ENCODE assay signal across 21 cellular contexts in genomic region chr12:29744365-29744764, GRCh38. TPM values are rescaled to one million over a fixed set of nuclear protein-coding genes. Genes with fewer than 3 reads are reported as not detected.
DNase-seq lines count a peak whose midpoint lies in the region; ATAC-seq and TF ChIP-seq lines count a peak whose summit lies in the region.
"Had no signal": no experiment of that assay in that cellular context is flagged by ENCODE, and none has a peak within 500 bp of the region (broad histone marks: within the 10 kb centered on the region; RNA-seq: fewer than 3 reads in every experiment).

No MANE protein-coding gene starts in this region.

- intact Hi-C loops in head of caudate nucleus (cut with DNase I): no loop called here

- no peak for TF ChIP-seq CTCF in RWPE2 (IDR thresholded peaks at IDR 0.05; ENCODE audit: poor library complexity, severe bottlenecking)
- no peak for TF ChIP-seq CTCF in choroid plexus epithelial cell (conservative IDR thresholded peaks at IDR 0.05; ENCODE audit: low read depth, low read length)
- no peak for TF ChIP-seq CTCF in osteoblast (IDR thresholded peaks at IDR 0.05; ENCODE audit: extremely low read depth, low read depth, low read length)

- H3K27ac ChIP-seq in GM23248 (peak overlapping the region; percentile 60), RWPE2 (ENCODE audit: poor library complexity, severe bottlenecking) (peak overlapping the region; percentile 93), osteoblast (ENCODE audit: low read depth, low read length) (peak overlapping the region; percentile 74)
- H3K27ac ChIP-seq: upper lobe of right lung had no signal

- peak overlapping the region; percentile 20 for H3K4me2 ChIP-seq in GM23248 (ENCODE audit: unreplicated experiment)
- H3K4me2 ChIP-seq in osteoblast (ENCODE audit: insufficient read depth, low read length): no peak overlapping the region

- no peaks in the 10 kb centered on the region for H4K20me1 ChIP-seq in GM23248 (ENCODE audit: insufficient read depth)
- no peaks in the 10 kb centered on the region for H4K20me1 ChIP-seq in osteoblast (ENCODE audit: insufficient read depth, low read length)

- no peak overlapping the region for H2AFZ ChIP-seq in GM23248
- H2AFZ ChIP-seq in osteoblast (ENCODE audit: low read length): no peak overlapping the region

- DNase-seq in GM23248: no peak
- DNase-seq in RWPE2 (ENCODE audit: low spot score): no peak
- DNase-seq in choroid plexus epithelial cell (ENCODE audit: low read depth): peak; percentile 50
- no peak for DNase-seq in osteoblast (ENCODE audit: insufficient read length, low spot score, missing footprints)
- DNase-seq in activated CD4-positive, alpha-beta T cell treated with anti-CD3 and anti-CD28 coated beads, Interleukin-2, amount 50 U/mL, for 48 hours: no peak
- DNase-seq in head of caudate nucleus: no peak
- DNase-seq in NCI-H524 (lab: John Stamatoyannopoulos, UW): no peak
- DNase-seq: activated CD4-positive, alpha-beta memory T cell treated with anti-CD3 and anti-CD28 coated beads for 36 hours; COR-L47; effector CD4-positive, alpha-beta T cell; left lung; midbrain; naive thymus-derived CD8-positive, alpha-beta T cell; NCI-H1105; NCI-H2029 treated with DMSO at 0.1 percent for 48 hours; nucleus accumbens; stimulated activated CD4-positive, alpha-beta T cell treated with anti-CD3 and anti-CD28 coated beads, Interleukin-2, amount 100 ng/mL, for 48 hours; T-helper 1 cell; upper lobe of right lung had no signal

- H3K9me2 ChIP-seq in GM23248 (ENCODE audit: insufficient read depth): no peaks in the 10 kb centered on the region; the same call in 1 of the 2 replicates

- no peaks in the 10 kb centered on the region for H3K9me3 ChIP-seq in GM23248 (ENCODE audit: low read depth)
- H3K9me3 ChIP-seq in RWPE2 (ENCODE audit: severe bottlenecking): no peaks in the 10 kb centered on the region
- H3K9me3 ChIP-seq in osteoblast (ENCODE audit: low read depth, low read length): no peaks in the 10 kb centered on the region
- H3K9me3 ChIP-seq: left lung, upper lobe of right lung had no signal

- H3K36me3 ChIP-seq in GM23248 (ENCODE audit: low read depth) (no peaks in the 10 kb centered on the region), RWPE2 (ENCODE audit: low read depth) (no peaks in the 10 kb centered on the region), osteoblast (ENCODE audit: insufficient read depth, low read length) (no peaks in the 10 kb centered on the region)
- H3K36me3 ChIP-seq: left lung, upper lobe of right lung had no signal

- 0% methylated on average over 1 of the region's 1 CpG for WGBS in GM23248 (ENCODE audit: low coverage in 1 of 2, low lambda C conversion rate in 2 of 2, missing lambda C conversion rate in 2 of 2), 2 experiments

- peaks cover 34% of the 10 kb centered on the region for H3F3A ChIP-seq in GM23248 (ENCODE audit: insufficient read depth)

- peaks cover 50% of the 10 kb centered on the region for H3K4me1 ChIP-seq in GM23248 (ENCODE audit: insufficient read depth)
- peaks cover 37% of the 10 kb centered on the region for H3K4me1 ChIP-seq in RWPE2 (ENCODE audit: insufficient read depth, poor library complexity, severe bottlenecking)
- H3K4me1 ChIP-seq in osteoblast (ENCODE audit: insufficient read depth, low read length): peaks cover 50% of the 10 kb centered on the region
- H3K4me1 ChIP-seq: left lung, upper lobe of right lung had no signal

- no peak overlapping the region for H3K4me3 ChIP-seq in GM23248
- H3K4me3 ChIP-seq in RWPE2 (ENCODE audit: severe bottlenecking): no peak overlapping the region
- no peak overlapping the region for H3K4me3 ChIP-seq in choroid plexus epithelial cell (ENCODE audit: low read depth, low read length)
- no peak overlapping the region for H3K4me3 ChIP-seq in osteoblast (ENCODE audit: insufficient read depth, low read length)
- H3K4me3 ChIP-seq: left lung, upper lobe of right lung had no signal

- ATAC-seq in RWPE2 (ENCODE audit: low read depth) (no peak), HG02970 (IDR thresholded peaks at IDR 0.05; ENCODE audit: low FRiP score, unreplicated experiment) (no peak)
- ATAC-seq: activated naive CD4-positive, alpha-beta T cell treated with anti-CD3 and anti-CD28 coated beads, Interleukin-2, amount 50 U/mL, for 72 hours; left lung; naive thymus-derived CD8-positive, alpha-beta T cell had no signal

- H3K27me3 ChIP-seq in GM23248 (replicated peaks; ENCODE audit: insufficient read depth) (no peaks in the 10 kb centered on the region), RWPE2 (ENCODE audit: insufficient read depth, poor library complexity, severe bottlenecking) (no peaks in the 10 kb centered on the region), osteoblast (ENCODE audit: insufficient read depth, low read length) (no peaks in the 10 kb centered on the region)
- H3K27me3 ChIP-seq: left lung, upper lobe of right lung had no signal

- H3K79me2 ChIP-seq in GM23248 (ENCODE audit: insufficient read depth): no peaks in the 10 kb centered on the region
- H3K79me2 ChIP-seq in osteoblast (ENCODE audit: insufficient read depth, low read length): no peaks in the 10 kb centered on the region

- in situ Hi-C loops in GM23248 (cut with MboI): no loop called here

- H3K9ac ChIP-seq in GM23248: no peak overlapping the region

RNA-seq across cellular contexts. Expression of gene TMTC1, which starts 39.4 kb away (rescaled TPM):
- total RNA-seq in GM23248 (2014; rRNA removed; shearing (Covaris generic)): 20.5 and 25.3 TPM in 2 replicates
- 6.1 and 6.8 TPM in 2 replicates for polyA plus RNA-seq in GM23248 (2016; fragmentation: Nextera tagmentation; extraction: Ambion mirVana)
- total RNA-seq in osteoblast: 50.3 and 69.2 TPM in 2 replicates
- total RNA-seq: activated naive CD4-positive, alpha-beta T cell treated with anti-CD3 and anti-CD28 coated beads, Interleukin-2, amount 50 U/mL, for 72 hours; naive thymus-derived CD8-positive, alpha-beta T cell had no signal
- polyA plus RNA-seq: naive thymus-derived CD8-positive, alpha-beta T cell had no signal
